Comparison of ENCODE assay signal across 8 cellular contexts in genomic region chr17:1492249-1493206, GRCh38. TPM values are rescaled to one million over a fixed set of nuclear protein-coding genes. Genes with fewer than 3 reads are reported as not detected.
A peak's percentile ranks its signal among the peaks of the same experiment; 100 is the strongest.
DNase-seq lines count a peak whose midpoint lies in the region; ATAC-seq and TF ChIP-seq lines count a peak whose summit lies in the region.

A gene with protein sequence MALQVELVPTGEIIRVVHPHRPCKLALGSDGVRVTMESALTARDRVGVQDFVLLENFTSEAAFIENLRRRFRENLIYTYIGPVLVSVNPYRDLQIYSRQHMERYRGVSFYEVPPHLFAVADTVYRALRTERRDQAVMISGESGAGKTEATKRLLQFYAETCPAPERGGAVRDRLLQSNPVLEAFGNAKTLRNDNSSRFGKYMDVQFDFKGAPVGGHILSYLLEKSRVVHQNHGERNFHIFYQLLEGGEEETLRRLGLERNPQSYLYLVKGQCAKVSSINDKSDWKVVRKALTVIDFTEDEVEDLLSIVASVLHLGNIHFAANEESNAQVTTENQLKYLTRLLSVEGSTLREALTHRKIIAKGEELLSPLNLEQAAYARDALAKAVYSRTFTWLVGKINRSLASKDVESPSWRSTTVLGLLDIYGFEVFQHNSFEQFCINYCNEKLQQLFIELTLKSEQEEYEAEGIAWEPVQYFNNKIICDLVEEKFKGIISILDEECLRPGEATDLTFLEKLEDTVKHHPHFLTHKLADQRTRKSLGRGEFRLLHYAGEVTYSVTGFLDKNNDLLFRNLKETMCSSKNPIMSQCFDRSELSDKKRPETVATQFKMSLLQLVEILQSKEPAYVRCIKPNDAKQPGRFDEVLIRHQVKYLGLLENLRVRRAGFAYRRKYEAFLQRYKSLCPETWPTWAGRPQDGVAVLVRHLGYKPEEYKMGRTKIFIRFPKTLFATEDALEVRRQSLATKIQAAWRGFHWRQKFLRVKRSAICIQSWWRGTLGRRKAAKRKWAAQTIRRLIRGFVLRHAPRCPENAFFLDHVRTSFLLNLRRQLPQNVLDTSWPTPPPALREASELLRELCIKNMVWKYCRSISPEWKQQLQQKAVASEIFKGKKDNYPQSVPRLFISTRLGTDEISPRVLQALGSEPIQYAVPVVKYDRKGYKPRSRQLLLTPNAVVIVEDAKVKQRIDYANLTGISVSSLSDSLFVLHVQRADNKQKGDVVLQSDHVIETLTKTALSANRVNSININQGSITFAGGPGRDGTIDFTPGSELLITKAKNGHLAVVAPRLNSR (minus strand): TSS chr17:1492686. CDS start chr17:1492487, 199 bp downstream.

- no peak for TF ChIP-seq CTCF in cardiac fibroblast (IDR thresholded peaks at IDR 0.05; ENCODE audit: low read depth, low read length)
- no peak for TF ChIP-seq CTCF in liver (IDR thresholded peaks at IDR 0.05; ENCODE audit: low read depth, low read length, missing input control)
- no peak for TF ChIP-seq CTCF in thoracic aorta (IDR thresholded peaks at IDR 0.05)

- H3K36me3 ChIP-seq in liver (ENCODE audit: control insufficient read depth in 4 of 4, insufficient read depth in 3 of 4, low read depth in 1 of 4, low read length in 3 of 4) (peaks cover 1 to 25% (median 13%) of the 10 kb centered on the region in 4 donors), thoracic aorta (peaks cover 17% of the 10 kb centered on the region)

- peaks cover 15% of the 10 kb centered on the region for H3K4me1 Mint-ChIP-seq in activated CD8-positive, alpha-beta memory T cell treated with anti-CD3 and anti-CD28 coated beads, Interleukin-2, amount 10 ng/mL, durations not matched to agents 7 days and 5 days

- peaks cover 2% of the 10 kb centered on the region for H3K36me3 Mint-ChIP-seq in activated CD8-positive, alpha-beta memory T cell treated with anti-CD3 and anti-CD28 coated beads, Interleukin-2, amount 10 ng/mL, durations not matched to agents 7 days and 5 days

- CTCF ChIA-PET in activated CD8-positive, alpha-beta memory T cell treated with anti-CD3 and anti-CD28 coated beads, Interleukin-2, amount 10 ng/mL, durations not matched to agents 7 days and 5 days (lab: Charles Lee): interaction anchor here (0.8 to 1.3 kb wide), 4 partner anchors 11 to 138 kb away, joined by 3 to 6 read pairs (median 4); no protein-coding TSS in a partner anchor

- no peak for TF ChIP-seq RAD21 in liver (IDR thresholded peaks at IDR 0.05)

- no peak for DNase-seq in activated CD8-positive, alpha-beta memory T cell treated with anti-CD3 and anti-CD28 coated beads, Interleukin-2, amount 10 ng/mL, durations not matched to agents 7 days and 5 days
- DNase-seq in activated CD8-positive, alpha-beta memory T cell treated with anti-CD3 and anti-CD28 coated beads, Interleukin-2, amount 50 U/mL, for 48 hours: no peak
- no peak for DNase-seq in cardiac fibroblast (ENCODE audit: low read depth in 2 of 2)
- no peak for DNase-seq in thoracic aorta (ENCODE audit: low spot score)
- DNase-seq in SHP77 (lab: John Stamatoyannopoulos, UW): no peak
- DNase-seq in retina: no peak

- H3K9me3 Mint-ChIP-seq in activated CD8-positive, alpha-beta memory T cell treated with anti-CD3 and anti-CD28 coated beads, Interleukin-2, amount 10 ng/mL, durations not matched to agents 7 days and 5 days (ENCODE audit: low read depth): no peaks in the 10 kb centered on the region

- peaks cover 4% of the 10 kb centered on the region for H3K27me3 Mint-ChIP-seq in activated CD8-positive, alpha-beta memory T cell treated with anti-CD3 and anti-CD28 coated beads, Interleukin-2, amount 10 ng/mL, durations not matched to agents 7 days and 5 days

- ATAC-seq in activated CD8-positive, alpha-beta memory T cell treated with anti-CD3 and anti-CD28 coated beads, Interleukin-2, amount 10 ng/mL, durations not matched to agents 7 days and 5 days: no peak
- ATAC-seq in thoracic aorta (ENCODE audit: insufficient number of reproducible peaks, low FRiP score, low read depth) (no peak), GM18867 (IDR thresholded peaks at IDR 0.05; ENCODE audit: unreplicated experiment) (no peak)

- H3K4me3 Mint-ChIP-seq in activated CD8-positive, alpha-beta memory T cell treated with anti-CD3 and anti-CD28 coated beads, Interleukin-2, amount 10 ng/mL, durations not matched to agents 7 days and 5 days: peak within 1 kb of the TSS; percentile 71

- H3K27me3 ChIP-seq in liver (ENCODE audit: control insufficient read depth in 4 of 4, insufficient read depth in 4 of 4, low read length in 3 of 4): no peaks in the 10 kb centered on the region
- H3K27me3 ChIP-seq in thoracic aorta (replicated peaks; ENCODE audit: insufficient read depth): no peaks in the 10 kb centered on the region

- peak within 1 kb of the TSS; percentile 38 for H3K27ac Mint-ChIP-seq in activated CD8-positive, alpha-beta memory T cell treated with anti-CD3 and anti-CD28 coated beads, Interleukin-2, amount 10 ng/mL, durations not matched to agents 7 days and 5 days

- H3K4me1 ChIP-seq in liver (ENCODE audit: control insufficient read depth in 4 of 4, insufficient read depth in 4 of 4, low read length in 3 of 4) (peaks cover 10 to 45% (median 29%) of the 10 kb centered on the region in 4 donors), thoracic aorta (ENCODE audit: control insufficient read depth in 1 of 2, low read depth in 2 of 2) (peaks cover 51 to 77% of the 10 kb centered on the region in 2 donors)

- H3K27ac ChIP-seq in liver (ENCODE audit: low read depth in 1 of 2, low read length in 2 of 2) (peak within 1 kb of the TSS; percentile 54 to 63), thoracic aorta (peak within 1 kb of the TSS; percentile 84 to 87)

- peak within 1 kb of the TSS; percentile 45 to 77 for H3K4me3 ChIP-seq in cardiac fibroblast (replicated peaks in 1 of 2; ENCODE audit: low read depth in 2 of 2, low read length in 2 of 2)
- H3K4me3 ChIP-seq in liver (ENCODE audit: low read depth in 1 of 3, low read length in 3 of 3): peak within 1 kb of the TSS in 2 of 3 donors; percentile 51 to 94
- peak within 1 kb of the TSS; percentile 72 for H3K4me3 ChIP-seq in thoracic aorta

- no peak within 1 kb of the TSS for H3K9ac ChIP-seq in liver (ENCODE audit: low read depth in 1 of 2, low read length in 2 of 2)

- WGBS in liver: 72% methylated on average over 35 of the region's 35 CpGs

- H3K9me3 ChIP-seq in liver (ENCODE audit: control insufficient read depth in 4 of 4, low read length in 3 of 4): no peaks in the 10 kb centered on the region
- no peaks in the 10 kb centered on the region for H3K9me3 ChIP-seq in thoracic aorta

TF ChIP-seq in liver, 16 proteins besides CTCF, POLR2A, EP300 and RAD21 (continues in another document):
- TF ChIP-seq MAX (IDR thresholded peaks at IDR 0.05): no peak
- no peak for TF ChIP-seq SP1 (IDR thresholded peaks at IDR 0.05)
- TF ChIP-seq GABPA (IDR thresholded peaks at IDR 0.05 in 1 of 2, conservative IDR thresholded peaks at IDR 0.05 in 1 of 2): no peak
- TF ChIP-seq REST (IDR thresholded peaks at IDR 0.05): no peak
- TF ChIP-seq HNF4A (conservative IDR thresholded peaks at IDR 0.05): no peak
- no peak for TF ChIP-seq YY1 (IDR thresholded peaks at IDR 0.05)
- TF ChIP-seq, protein P1, sequence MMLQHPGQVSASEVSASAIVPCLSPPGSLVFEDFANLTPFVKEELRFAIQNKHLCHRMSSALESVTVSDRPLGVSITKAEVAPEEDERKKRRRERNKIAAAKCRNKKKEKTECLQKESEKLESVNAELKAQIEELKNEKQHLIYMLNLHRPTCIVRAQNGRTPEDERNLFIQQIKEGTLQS (IDR thresholded peaks at IDR 0.05): no peak
- no peak for TF ChIP-seq RXRA (IDR thresholded peaks at IDR 0.05)
- TF ChIP-seq ZBTB33 (IDR thresholded peaks at IDR 0.05): no peak

RNA-seq across cellular contexts. Expression of the gene that starts here (rescaled TPM):
- total RNA-seq in activated CD8-positive, alpha-beta memory T cell treated with anti-CD3 and anti-CD28 coated beads, Interleukin-2, amount 10 ng/mL, durations not matched to agents 7 days and 5 days: 10 to 100 TPM; 50.6 to 58.4 TPM
- total RNA-seq in liver (10 to 100 TPM; 20.3 to 61.7 TPM), thoracic aorta (100 to 1,000 TPM; 160 to 226 TPM)
- polyA plus RNA-seq in liver: 10 to 100 TPM; 22.9 to 33.6 TPM
